8 cellular contexts compared by ENCODE assay signal in genomic region chr1:231628207-231628876, GRCh38. TPM values are rescaled to one million over a fixed set of nuclear protein-coding genes. Genes with fewer than 3 reads are reported as not detected.
A peak's percentile ranks its signal among the peaks of the same experiment; 100 is the strongest.
DNase-seq lines count a peak whose midpoint lies in the region; ATAC-seq, FAIRE-seq and TF ChIP-seq lines count a peak whose summit lies in the region.

No MANE protein-coding gene starts in this region.

- peak; percentile 72 for ATAC-seq in activated CD4-positive, alpha-beta T cell treated with anti-CD3 and anti-CD28 coated beads for 36 hours
- ATAC-seq in HG03025 (IDR thresholded peaks at IDR 0.05; ENCODE audit: low FRiP score, unreplicated experiment) (no peak), HG03139 (IDR thresholded peaks at IDR 0.05; ENCODE audit: unreplicated experiment) (no peak)

- H3K9me3 ChIP-seq in endothelial cell of umbilical vein (replicated peaks; ENCODE audit: control insufficient read depth, insufficient read depth, low read length): no peaks in the 10 kb centered on the region

- no peak for TF ChIP-seq CTCF in endothelial cell of umbilical vein (IDR thresholded peaks at IDR 0.05; ENCODE audit: extremely low read depth in 1 of 2, insufficient read depth in 1 of 2, low read depth in 1 of 2, low read length in 2 of 2)
- no peak for TF ChIP-seq CTCF in GM13977 (IDR thresholded peaks at IDR 0.05; ENCODE audit: extremely low read depth, insufficient read depth, missing control alignments)

- H3K36me3 Mint-ChIP-seq in activated CD4-positive, alpha-beta T cell treated with anti-CD3 and anti-CD28 coated beads for 36 hours (ENCODE audit: low read depth): no peaks in the 10 kb centered on the region

- H3K4me3 Mint-ChIP-seq in activated CD4-positive, alpha-beta T cell treated with anti-CD3 and anti-CD28 coated beads for 36 hours: peak overlapping the region; percentile 80

- no TSS peak for BruUV-seq in endothelial cell of umbilical vein (replicated peaks; lab: Mats Ljungman, UMichigan)

- CTCF ChIA-PET in activated CD4-positive, alpha-beta T cell treated with anti-CD3 and anti-CD28 coated beads for 36 hours (lab: Charles Lee): interaction anchor here (0.7 to 0.9 kb wide), 2 partner anchors 11 to 129 kb away, joined by 3 to 6 read pairs; no protein-coding TSS in a partner anchor
- CTCF ChIA-PET in endothelial cell of umbilical vein (lab: Charles Lee): no interaction called here

- dilution Hi-C loops in endothelial cell of umbilical vein (cut with MboI; ENCODE audit: extremely low pct_ligation_motif_present, low sequenced_read_pairs): no loop called here

- no peak overlapping the region for H3K4me2 ChIP-seq in endothelial cell of umbilical vein (ENCODE audit: insufficient read depth, low read length)

- H3K4me1 ChIP-seq in endothelial cell of umbilical vein (ENCODE audit: control insufficient read depth, extremely low read depth, insufficient read depth, low read length): peaks cover 14% of the 10 kb centered on the region

- in situ Hi-C loops in G401 (cut with HindIII; ENCODE audit: low sequenced_read_pairs) (no loop called here), GM13977 (cut with MboI; ENCODE audit: low pct_unique_long_range_greater_than_20kb, low sequenced_read_pairs, unreplicated experiment) (no loop called here)

- no peaks in the 10 kb centered on the region for H3K9me1 ChIP-seq in endothelial cell of umbilical vein (replicated peaks; ENCODE audit: control insufficient read depth, extremely low read depth, insufficient read depth, low read length)

- H3K36me3 ChIP-seq in endothelial cell of umbilical vein (ENCODE audit: control insufficient read depth in 2 of 2, extremely low read depth in 1 of 2, insufficient read depth in 2 of 2, low read length in 2 of 2): no peaks in the 10 kb centered on the region

- H3K79me2 ChIP-seq in endothelial cell of umbilical vein (ENCODE audit: control insufficient read depth, insufficient read depth, low read length): no peaks in the 10 kb centered on the region

- no peak overlapping the region for H3K4me3 ChIP-seq in endothelial cell of umbilical vein (replicated peaks in 1 of 3; ENCODE audit: insufficient read depth in 1 of 3, low read depth in 1 of 3, low read length in 3 of 3)

- no peaks in the 10 kb centered on the region for H4K20me1 ChIP-seq in endothelial cell of umbilical vein (replicated peaks; ENCODE audit: control insufficient read depth, extremely low read depth, insufficient read depth, low read length)

- intact Hi-C loops in activated CD4-positive, alpha-beta T cell treated with anti-CD3 and anti-CD28 coated beads for 36 hours (cut with DNase I, micrococcal nuclease): loop anchor here (1.0 to 10.0 kb wide), 3 partner anchors 15 to 999 kb away; no protein-coding TSS in a partner anchor
- intact Hi-C loops in endothelial cell of umbilical vein (cut with micrococcal nuclease): loop anchor here (5.0 kb wide), 1 partner anchor 1004 kb away; the partner anchor contains the start of gene SIPA1L2

- peaks cover 32% of the 10 kb centered on the region for H3K4me1 Mint-ChIP-seq in activated CD4-positive, alpha-beta T cell treated with anti-CD3 and anti-CD28 coated beads for 36 hours

- H3K9ac ChIP-seq in endothelial cell of umbilical vein (replicated peaks; ENCODE audit: extremely low read depth, insufficient read depth, low read length): no peak overlapping the region

- no peak for TF ChIP-seq POLR2A in endothelial cell of umbilical vein (IDR thresholded peaks at IDR 0.05; ENCODE audit: low read depth, low read length)

- no peak overlapping the region for H2AFZ ChIP-seq in endothelial cell of umbilical vein (ENCODE audit: low read depth, low read length)

- H3K27me3 Mint-ChIP-seq in activated CD4-positive, alpha-beta T cell treated with anti-CD3 and anti-CD28 coated beads for 36 hours: no peaks in the 10 kb centered on the region

- H3K27me3 ChIP-seq in endothelial cell of umbilical vein (ENCODE audit: control insufficient read depth in 2 of 2, insufficient read depth in 2 of 2, low read length in 2 of 2): no peaks in the 10 kb centered on the region

- no peak for FAIRE-seq in endothelial cell of umbilical vein (lab: Jason Lieb, UNC)

- no peak overlapping the region for H3K27ac ChIP-seq in endothelial cell of umbilical vein (ENCODE audit: insufficient read depth, low read depth, low read length)

- peak overlapping the region; percentile 75 for H3K27ac Mint-ChIP-seq in activated CD4-positive, alpha-beta T cell treated with anti-CD3 and anti-CD28 coated beads for 36 hours

- POLR2A ChIA-PET in activated CD4-positive, alpha-beta T cell treated with anti-CD3 and anti-CD28 coated beads for 36 hours (lab: Charles Lee): no interaction called here
- POLR2A ChIA-PET in endothelial cell of umbilical vein (lab: Charles Lee): no interaction called here

- DNase-seq in HT1080 (ENCODE audit: low read depth): peak; percentile 37
- peak; percentile 86 for DNase-seq in activated CD4-positive, alpha-beta T cell treated with anti-CD3 and anti-CD28 coated beads for 36 hours
- DNase-seq in endothelial cell of umbilical vein (ENCODE audit: low read depth, low spot score): peak; percentile 15
- peak; percentile 33 for DNase-seq in stimulated activated CD8-positive, alpha-beta memory T cell treated with anti-CD3 and anti-CD28 coated beads, Interleukin-7, amount 100 ng/mL, for 24 hours (ENCODE audit: low read depth)
- DNase-seq in G401 (ENCODE audit: low spot score): no peak
- no peak for DNase-seq in GM13977 (ENCODE audit: low spot score)

- no peaks in the 10 kb centered on the region for H3K9me3 Mint-ChIP-seq in activated CD4-positive, alpha-beta T cell treated with anti-CD3 and anti-CD28 coated beads for 36 hours (ENCODE audit: low read depth)

TF ChIP-seq in endothelial cell of umbilical vein, 7 proteins besides CTCF, POLR2A, EP300 and RAD21:
- TF ChIP-seq EZH2 (IDR thresholded peaks at IDR 0.05; ENCODE audit: borderline replicate concordance, low read depth, low read length, severe bottlenecking): no peak
- no peak for TF ChIP-seq POLR2AphosphoS5 (IDR thresholded peaks at IDR 0.05; ENCODE audit: insufficient read depth, low read depth, low read length)
- no peak for TF ChIP-seq FOS (IDR thresholded peaks at IDR 0.05; ENCODE audit: borderline replicate concordance, insufficient read depth, low read length)
- no peak for TF ChIP-seq GATA2 (IDR thresholded peaks at IDR 0.05; ENCODE audit: insufficient read depth, insufficient read length, low read depth, low read length)
- TF ChIP-seq JUN (IDR thresholded peaks at IDR 0.05; ENCODE audit: borderline replicate concordance, insufficient read depth, insufficient read length, low read depth): no peak
- no peak for TF ChIP-seq MAX (IDR thresholded peaks at IDR 0.05; ENCODE audit: insufficient read depth, insufficient read length)
- TF ChIP-seq MYC (IDR thresholded peaks at IDR 0.05; ENCODE audit: low read depth, low read length): no peak

RNA-seq across cellular contexts. Expression of gene DISC1, which starts 1.8 kb away (rescaled TPM):
- 5.2 and 5.5 TPM in 2 replicates for total RNA-seq in HT1080 (2014; rRNA removed; shearing (Covaris generic))
- polyA plus RNA-seq in HT1080 (2015; cell fraction: cytosol; rRNA removed): 1.8 and 2.5 TPM in 2 replicates
- polyA plus RNA-seq in HT1080 (2015; cell fraction: nucleus; rRNA removed): 2.6 and 3.7 TPM in 2 replicates
- total RNA-seq in activated CD4-positive, alpha-beta T cell treated with anti-CD3 and anti-CD28 coated beads for 36 hours: 1 to 10 TPM; 1.9 to 3.8 TPM
- 12.8 and 14.7 TPM in 2 replicates for total RNA-seq in endothelial cell of umbilical vein
- 3.1 and 3.3 TPM in 2 replicates for polyA plus RNA-seq in endothelial cell of umbilical vein
- 3.1 TPM in 2 replicates for polyA plus RNA-seq in endothelial cell of umbilical vein (2011; cell fraction: cytosol; rRNA removed)
- 10.4 and 11.1 TPM in 2 replicates for polyA plus RNA-seq in endothelial cell of umbilical vein (2011; cell fraction: nucleus; rRNA removed)
- polyA plus RNA-seq in endothelial cell of umbilical vein (2012): 2.6 and 2.7 TPM in 2 replicates
- polyA minus RNA-seq in endothelial cell of umbilical vein: 17.3 and 23.6 TPM in 2 replicates
- polyA minus RNA-seq in endothelial cell of umbilical vein (2011; cell fraction: cytosol; rRNA and poly(A)+ RNA removed): not detected
- polyA minus RNA-seq in endothelial cell of umbilical vein (2011; cell fraction: nucleus; rRNA and poly(A)+ RNA removed): 63.5 and 66.6 TPM in 2 replicates
- total RNA-seq in G401 (2014; rRNA removed; shearing (Covaris generic)): 3.1 and 6.1 TPM in 2 replicates

Comparison
In these comparisons a context has a peak if more than half of its experiments do, and no peak if none do; other contexts are left out.
1. DNase-seq: peak in HT1080 (single experiment), activated CD4-positive, alpha-beta T cell treated with anti-CD3 and anti-CD28 coated beads for 36 hours (single experiment), endothelial cell of umbilical vein (single experiment) and stimulated activated CD8-positive, alpha-beta memory T cell treated with anti-CD3 and anti-CD28 coated beads, Interleukin-7, amount 100 ng/mL, for 24 hours (single experiment); none in G401 (single experiment) and GM13977 (single experiment).